ENCODE assay signal across 20 cellular contexts in the genomic region with DNA sequence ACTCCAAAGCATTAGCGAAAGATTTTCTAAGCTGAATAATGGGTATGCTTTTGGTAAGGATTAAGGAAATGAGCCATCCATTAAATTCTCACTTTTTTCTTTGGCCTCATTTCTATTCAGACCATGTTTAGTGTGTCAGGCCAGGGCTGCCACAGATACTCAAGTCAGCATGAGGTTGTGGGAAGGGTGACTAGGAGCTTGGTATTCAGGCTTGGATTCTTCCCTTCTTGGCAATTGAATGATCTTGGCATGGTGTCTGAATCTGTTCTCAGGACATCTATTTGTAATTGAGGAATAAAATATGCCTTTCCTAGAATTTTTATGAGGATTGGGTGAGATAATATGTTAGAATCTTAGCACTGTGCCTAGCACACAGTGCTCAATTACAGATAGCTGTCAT.
A peak's percentile ranks its signal among the peaks of the same experiment; 100 is the strongest.
DNase-seq lines count a peak whose midpoint lies in the region; ATAC-seq and TF ChIP-seq lines count a peak whose summit lies in the region.
"Had no signal": no experiment of that assay in that cellular context is flagged by ENCODE, and none has a peak within 500 bp of the region (broad histone marks: within the 10 kb centered on the region; RNA-seq: fewer than 3 reads in every experiment).

No MANE protein-coding gene starts in this region.

- H3K9me2 ChIP-seq in Loucy (replicated peaks; ENCODE audit: low read depth, low read length): no peaks in the 10 kb centered on the region

- no peaks in the 10 kb centered on the region for H3F3A ChIP-seq in Loucy (ENCODE audit: low read depth)

- peak overlapping the region; percentile 3 for H3K4me2 ChIP-seq in Loucy (ENCODE audit: low read depth, low read length, poor library complexity, severe bottlenecking)

- H3K36me3 ChIP-seq in Loucy (ENCODE audit: insufficient read depth, low read length): peaks cover 85% of the 10 kb centered on the region

- no peak for ATAC-seq in GM21576 (IDR thresholded peaks at IDR 0.05; ENCODE audit: unreplicated experiment)
- ATAC-seq: HepG2 had no signal

- no peak for TF ChIP-seq CTCF in AG10803 (conservative IDR thresholded peaks at IDR 0.05; ENCODE audit: low read length)
- TF ChIP-seq CTCF in Loucy (conservative IDR thresholded peaks at IDR 0.05; ENCODE audit: low read length): no peak

- H3K4me3 ChIP-seq in AG10803 (ENCODE audit: low read length) (no peak overlapping the region), Loucy (ENCODE audit: low read length, poor library complexity, severe bottlenecking) (no peak overlapping the region)
- H3K4me3 ChIP-seq: SK-N-MC had no signal

- peaks cover 84% of the 10 kb centered on the region for H3K79me2 ChIP-seq in Loucy (ENCODE audit: insufficient read depth, low read length)

- peak; percentile 85 for DNase-seq in AG10803 (ENCODE audit: low read depth)
- DNase-seq in fibroblast of gingiva (ENCODE audit: low read depth): peak; percentile 73
- peak; percentile 38 for DNase-seq in stromal cell of bone marrow (ENCODE audit: low read depth)
- no peak for DNase-seq in kidney glomerular epithelial cell (lab: John Stamatoyannopoulos, UW)
- DNase-seq in effector CD8-positive, alpha-beta T cell (lab: John Stamatoyannopoulos, UW): no peak
- DNase-seq: Caco-2; CD4-positive, alpha-beta T cell; GDM1; KG1; MV-4-11; NCI-H1417; NCI-H187 treated with DMSO at 0.1 percent for 48 hours; NCI-H226; NCI-H524; NCI-H82; SHP77 had no signal

- H3K9ac ChIP-seq in Loucy (ENCODE audit: low read depth, low read length, poor library complexity, severe bottlenecking): no peak overlapping the region

- no peak overlapping the region for H2AFZ ChIP-seq in Loucy (ENCODE audit: low read length)

- H4K20me1 ChIP-seq in Loucy (ENCODE audit: insufficient read depth, low read length, poor library complexity, severe bottlenecking): peaks cover 11% of the 10 kb centered on the region

- peaks cover 15% of the 10 kb centered on the region for H3K4me1 ChIP-seq in Loucy (ENCODE audit: insufficient read depth, low read length, poor library complexity, severe bottlenecking)
- H3K4me1 ChIP-seq: Caco-2 had no signal

- H3K27me3 ChIP-seq in Loucy (ENCODE audit: insufficient read depth, low read length, poor library complexity, severe bottlenecking): no peaks in the 10 kb centered on the region

- H3K9me3 ChIP-seq in Loucy (ENCODE audit: insufficient read depth, low read depth, low read length): no peaks in the 10 kb centered on the region
- H3K9me3 ChIP-seq: Caco-2 had no signal

Comparison
In these comparisons a context has a peak if more than half of its experiments do, and no peak if none do; other contexts are left out.
1. DNase-seq: peak in AG10803 (single experiment), fibroblast of gingiva (single experiment) and stromal cell of bone marrow (single experiment); none in kidney glomerular epithelial cell (single experiment) and effector CD8-positive, alpha-beta T cell (single experiment).